ENCODE assay signal across 1 cellular context in the genomic region with DNA sequence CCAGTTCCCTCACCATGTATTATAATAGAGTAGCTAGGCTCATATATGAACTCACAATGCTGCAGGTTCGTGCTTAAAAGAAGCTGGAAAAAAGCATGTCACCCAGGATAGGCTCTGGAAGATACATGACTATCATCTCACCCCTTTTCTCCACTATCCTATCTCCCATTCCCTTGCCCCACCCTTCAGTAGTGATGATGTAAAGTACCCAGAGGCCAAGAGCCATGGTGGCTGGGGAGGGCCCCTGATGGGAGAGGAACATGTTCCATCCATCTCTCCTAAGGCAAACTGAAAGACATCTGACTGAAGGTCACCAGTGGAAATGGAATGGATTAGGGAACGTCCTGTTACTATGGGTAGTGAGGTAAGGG.
TF ChIP-seq lines count a peak whose summit lies in the region.

No MANE protein-coding gene starts in this region.

TF ChIP-seq in K562, 482 proteins besides CTCF, POLR2A, EP300 and RAD21 (continues in another document):
- no peak for TF ChIP-seq ESRRA (IDR thresholded peaks at IDR 0.05; ENCODE audit: borderline replicate concordance, low read depth)
- no peak for TF ChIP-seq GMEB1 (CRISPR knock-in tag; IDR thresholded peaks at IDR 0.05)
- no peak for TF ChIP-seq PREB (CRISPR knock-in tag; IDR thresholded peaks at IDR 0.05)
- TF ChIP-seq NFIC (IDR thresholded peaks at IDR 0.05) = no peak
- 0 out of 2 replicates have a peak, but pooled peaks have one; percentile 6 for TF ChIP-seq FOXP1 (CRISPR knock-in tag; IDR thresholded peaks at IDR 0.05)
- TF ChIP-seq CHAMP1 (IDR thresholded peaks at IDR 0.05) = no peak
- no peak for TF ChIP-seq NKRF (IDR thresholded peaks at IDR 0.05; ENCODE audit: borderline replicate concordance)
- no peak for TF ChIP-seq PML (IDR thresholded peaks at IDR 0.05; ENCODE audit: low read length)
- TF ChIP-seq, protein P1, sequence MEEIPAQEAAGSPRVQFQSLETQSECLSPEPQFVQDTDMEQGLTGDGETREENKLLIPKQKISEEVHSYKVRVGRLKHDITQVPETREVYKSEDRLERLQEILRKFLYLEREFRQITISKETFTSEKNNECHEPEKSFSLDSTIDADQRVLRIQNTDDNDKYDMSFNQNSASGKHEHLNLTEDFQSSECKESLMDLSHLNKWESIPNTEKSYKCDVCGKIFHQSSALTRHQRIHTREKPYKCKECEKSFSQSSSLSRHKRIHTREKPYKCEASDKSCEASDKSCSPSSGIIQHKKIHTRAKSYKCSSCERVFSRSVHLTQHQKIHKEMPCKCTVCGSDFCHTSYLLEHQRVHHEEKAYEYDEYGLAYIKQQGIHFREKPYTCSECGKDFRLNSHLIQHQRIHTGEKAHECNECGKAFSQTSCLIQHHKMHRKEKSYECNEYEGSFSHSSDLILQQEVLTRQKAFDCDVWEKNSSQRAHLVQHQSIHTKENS (CRISPR knock-in tag; IDR thresholded peaks at IDR 0.05) = no peak
- no peak for TF ChIP-seq SOX6 (IDR thresholded peaks at IDR 0.05)
- no peak for TF ChIP-seq ZNF766 (CRISPR knock-in tag; conservative IDR thresholded peaks at IDR 0.05)
- TF ChIP-seq STAG1 (CRISPR knock-in tag; IDR thresholded peaks at IDR 0.05; ENCODE audit: borderline replicate concordance) = no peak
- 0 out of 2 replicates have a peak, but pooled peaks have one; percentile 2 for TF ChIP-seq HBP1 (CRISPR knock-in tag; IDR thresholded peaks at IDR 0.05)
- TF ChIP-seq PHF21A (IDR thresholded peaks at IDR 0.05; ENCODE audit: borderline replicate concordance, low read depth) = no peak
- TF ChIP-seq HOXB6 (CRISPR knock-in tag; IDR thresholded peaks at IDR 0.05; ENCODE audit: borderline replicate concordance) = no peak
- TF ChIP-seq HDAC8 (tag; IDR thresholded peaks at IDR 0.05) = no peak
- TF ChIP-seq SREBF2 (CRISPR knock-in tag; IDR thresholded peaks at IDR 0.05) = 0 out of 2 replicates have a peak, but pooled peaks have one; percentile 23
- no peak for TF ChIP-seq ZNF24 (IDR thresholded peaks at IDR 0.05)
- 0 out of 4 replicates have a peak, but pooled peaks of 1 of the 2 experiments have one; percentile 4 for TF ChIP-seq KDM1A (IDR thresholded peaks at IDR 0.05)
- TF ChIP-seq NR1H2 (CRISPR knock-in tag; IDR thresholded peaks at IDR 0.05) = no peak
- no peak for TF ChIP-seq ZNF79 (CRISPR knock-in tag; IDR thresholded peaks at IDR 0.05; ENCODE audit: low read depth)
- no peak for TF ChIP-seq DIDO1 (tag; IDR thresholded peaks at IDR 0.05; ENCODE audit: low read depth)
- TF ChIP-seq SRSF9 (IDR thresholded peaks at IDR 0.05; ENCODE audit: borderline replicate concordance, low read depth, low read length) = no peak
- no peak for TF ChIP-seq NR3C1 (CRISPR knock-in tag; IDR thresholded peaks at IDR 0.05)
- TF ChIP-seq FOXK1 (CRISPR knock-in tag; IDR thresholded peaks at IDR 0.05; ENCODE audit: borderline replicate concordance) = no peak
- TF ChIP-seq SRSF7 (optimal IDR thresholded peaks at IDR 0.05; ENCODE audit: low read depth, low read length) = no peak
- no peak for TF ChIP-seq HOMEZ (CRISPR knock-in tag; IDR thresholded peaks at IDR 0.05)
- no peak for TF ChIP-seq HEY1 (CRISPR knock-in tag; IDR thresholded peaks at IDR 0.05; ENCODE audit: borderline replicate concordance)
- no peak for TF ChIP-seq TRIM24 (IDR thresholded peaks at IDR 0.05)
- TF ChIP-seq JUND (IDR thresholded peaks at IDR 0.05; ENCODE audit: borderline replicate concordance, low read depth, low read length) = no peak
- TF ChIP-seq JUND (tag; IDR thresholded peaks at IDR 0.05; ENCODE audit: borderline replicate concordance, low read depth, low read length) = peak; percentile 1; the same call in 1 of the 3 replicates
- TF ChIP-seq POLR2B (IDR thresholded peaks at IDR 0.05; ENCODE audit: low read depth, partially characterized antibody) = no peak
- no peak for TF ChIP-seq RBM39 (optimal IDR thresholded peaks at IDR 0.05; ENCODE audit: low read depth, low read length)
- no peak for TF ChIP-seq ELF4 (CRISPR knock-in tag; IDR thresholded peaks at IDR 0.05)
- TF ChIP-seq CTBP1 (IDR thresholded peaks at IDR 0.05; ENCODE audit: borderline replicate concordance) = peak; percentile 71; the same call in 1 of the 2 replicates
- no peak for TF ChIP-seq PHF8 (IDR thresholded peaks at IDR 0.05; ENCODE audit: borderline replicate concordance, low read length)
- no peak for TF ChIP-seq ESRRB (CRISPR knock-in tag; IDR thresholded peaks at IDR 0.05; ENCODE audit: borderline replicate concordance)
- TF ChIP-seq SP1 (CRISPR knock-in tag; IDR thresholded peaks at IDR 0.05) = 0 out of 2 replicates have a peak, but pooled peaks have one; percentile 7
- TF ChIP-seq POLR2H (tag; IDR thresholded peaks at IDR 0.05; ENCODE audit: low read depth) = no peak
- no peak for TF ChIP-seq ZNF282 (CRISPR knock-in tag; IDR thresholded peaks at IDR 0.05)
- TF ChIP-seq RCOR1 (IDR thresholded peaks at IDR 0.05; ENCODE audit: borderline replicate concordance in 1 of 2, low read depth in 2 of 2, low read length in 2 of 2) = peak in 1 of 2 experiments; percentile 29; a peak in 1 of 4 replicates
- no peak for TF ChIP-seq TCF15 (CRISPR knock-in tag; IDR thresholded peaks at IDR 0.05)
- TF ChIP-seq POLR2G (IDR thresholded peaks at IDR 0.05; ENCODE audit: low read depth, low read length) = no peak
- peak; percentile 45; the same call in 1 of the 2 replicates for TF ChIP-seq ATF3 (IDR thresholded peaks at IDR 0.05)
- TF ChIP-seq ATF3 (CRISPR knock-in tag; conservative IDR thresholded peaks at IDR 0.05) = no peak
- 0 out of 2 replicates have a peak, but pooled peaks have one; percentile 16 for TF ChIP-seq ATF7 (IDR thresholded peaks at IDR 0.05)
- TF ChIP-seq BCL6 (CRISPR knock-in tag; IDR thresholded peaks at IDR 0.05) = no peak
- TF ChIP-seq FOXA3 (CRISPR knock-in tag; conservative IDR thresholded peaks at IDR 0.05 in 1 of 2, IDR thresholded peaks at IDR 0.05 in 1 of 2) = no peak
- TF ChIP-seq RBM15 (IDR thresholded peaks at IDR 0.05; ENCODE audit: insufficient read depth, low read length) = no peak
- no peak for TF ChIP-seq NCOA1 (IDR thresholded peaks at IDR 0.05; ENCODE audit: low read depth)
- no peak for TF ChIP-seq IRF2 (CRISPR knock-in tag; IDR thresholded peaks at IDR 0.05)
- 0 out of 2 replicates have a peak, but pooled peaks have one; percentile 6 for TF ChIP-seq ARID1B (IDR thresholded peaks at IDR 0.05)
- TF ChIP-seq ZBTB49 (CRISPR knock-in tag; IDR thresholded peaks at IDR 0.05; ENCODE audit: borderline replicate concordance) = no peak
